ENCODE assay signal across 11 cellular contexts in genomic region chr16:17379121-17379571, GRCh38.
DNase-seq lines count a peak whose midpoint lies in the region; ATAC-seq, FAIRE-seq and TF ChIP-seq lines count a peak whose summit lies in the region.
"Had no signal": no experiment of that assay in that cellular context is flagged by ENCODE, and none has a peak within 500 bp of the region (broad histone marks: within the 10 kb centered on the region; RNA-seq: fewer than 3 reads in every experiment).

No MANE protein-coding gene starts in this region.

- no peak overlapping the region for H3K9ac ChIP-seq in HepG2 (ENCODE audit: insufficient read depth, low read depth, low read length)

- no peak for TF ChIP-seq RAD21 in HepG2 (CRISPR knock-in tag; IDR thresholded peaks at IDR 0.05)

- H3K36me3 Mint-ChIP-seq in neural crest cell (ENCODE audit: low read depth) = no peaks in the 10 kb centered on the region
- H3K36me3 Mint-ChIP-seq: activated naive CD4-positive, alpha-beta T cell treated with anti-CD3 and anti-CD28 coated beads, Interleukin-2, amount 50 U/mL, for 24 hours had no signal

- no peak overlapping the region for H3K4me3 Mint-ChIP-seq in neural crest cell
- H3K4me3 Mint-ChIP-seq: activated naive CD4-positive, alpha-beta T cell treated with anti-CD3 and anti-CD28 coated beads, Interleukin-2, amount 50 U/mL, for 24 hours had no signal

- H2AFZ ChIP-seq in HepG2 (ENCODE audit: low read length) = no peak overlapping the region

- H3K27me3 ChIP-seq in right lobe of liver (no peaks in the 10 kb centered on the region), HepG2 (ENCODE audit: control insufficient read depth in 1 of 2, insufficient read depth in 2 of 2, low read length in 2 of 2) (peaks cover 0 to 32% of the 10 kb centered on the region in 2 experiments; a peak in 3 of 5 replicates), brain microvascular endothelial cell (replicated peaks) (no peaks in the 10 kb centered on the region)
- H3K27me3 ChIP-seq: pancreas had no signal

- H3K4me2 ChIP-seq in HepG2 (ENCODE audit: low read depth, low read length) = no peak overlapping the region

- H3K9me3 ChIP-seq in right lobe of liver (no peaks in the 10 kb centered on the region), HepG2 (ENCODE audit: low read length) (no peaks in the 10 kb centered on the region)
- H3K9me3 ChIP-seq: pancreas had no signal

- H3K4me1 ChIP-seq in right lobe of liver = no peaks in the 10 kb centered on the region
- no peaks in the 10 kb centered on the region for H3K4me1 ChIP-seq in HepG2 (ENCODE audit: insufficient read depth, low read length)

- POLR2A ChIA-PET in HepG2 (lab: Yijun Ruan, JAX) = no interaction called here

- TF ChIP-seq POLR2A in right lobe of liver (IDR thresholded peaks at IDR 0.05) (no peak), HepG2 (IDR thresholded peaks at IDR 0.05; ENCODE audit: insufficient read depth in 1 of 2, low read depth in 2 of 2, low read length in 2 of 2) (no peak)

- H3K27me3 Mint-ChIP-seq in neural crest cell (ENCODE audit: low read depth) = no peaks in the 10 kb centered on the region
- H3K27me3 Mint-ChIP-seq: activated naive CD4-positive, alpha-beta T cell treated with anti-CD3 and anti-CD28 coated beads, Interleukin-2, amount 50 U/mL, for 24 hours had no signal

- H3K27ac Mint-ChIP-seq in neural crest cell (ENCODE audit: unreplicated experiment) = peak overlapping the region; percentile 73
- H3K27ac Mint-ChIP-seq: activated naive CD4-positive, alpha-beta T cell treated with anti-CD3 and anti-CD28 coated beads, Interleukin-2, amount 50 U/mL, for 24 hours had no signal

- no peaks in the 10 kb centered on the region for H3K36me3 ChIP-seq in right lobe of liver
- no peaks in the 10 kb centered on the region for H3K36me3 ChIP-seq in HepG2 (replicated peaks in 1 of 2; ENCODE audit: control insufficient read depth in 1 of 2, insufficient read depth in 2 of 2, low read length in 2 of 2)
- H3K36me3 ChIP-seq in brain microvascular endothelial cell (replicated peaks) = no peaks in the 10 kb centered on the region
- H3K36me3 ChIP-seq: pancreas had no signal

- H3K4me3 ChIP-seq in right lobe of liver (no peak overlapping the region), HepG2 (replicated peaks in 1 of 3; ENCODE audit: insufficient read depth in 1 of 3, low read depth in 2 of 3, low read length in 3 of 3) (no peak overlapping the region), brain microvascular endothelial cell (ENCODE audit: low read depth, low read length) (no peak overlapping the region)
- H3K4me3 ChIP-seq: pancreas had no signal

- TF ChIP-seq CTCF in right lobe of liver (IDR thresholded peaks at IDR 0.05) = no peak
- no peak for TF ChIP-seq CTCF in HepG2 (CRISPR knock-in tag; IDR thresholded peaks at IDR 0.05)
- TF ChIP-seq CTCF in neural crest cell (conservative IDR thresholded peaks at IDR 0.05) = no peak
- no peak for TF ChIP-seq CTCF in brain microvascular endothelial cell (IDR thresholded peaks at IDR 0.05; ENCODE audit: low read depth, low read length, missing control alignments)

- DNase-seq in right lobe of liver (no peak), HepG2 (ENCODE audit: low spot score) (no peak), fibroblast of peridontal ligament (ENCODE audit: extremely low read depth) (peak; percentile 76), neural crest cell (ENCODE audit: low read depth, low spot score) (no peak), brain microvascular endothelial cell (no peak), substantia nigra (lab: John Stamatoyannopoulos, UW) (no peak), DMS79 (lab: John Stamatoyannopoulos, UW) (no peak)
- DNase-seq: NCI-H446, pancreas had no signal

- intact Hi-C loops in right lobe of liver (cut with DNase I) = no loop called here
- intact Hi-C loops in HepG2 (cut with micrococcal nuclease; ENCODE audit: unreplicated experiment) = no loop called here

- in situ Hi-C loops in HepG2 (cut with HindIII; ENCODE audit: extremely low pct_ligation_motif_present, low pct_unique_long_range_greater_than_20kb) (no loop called here), brain microvascular endothelial cell (cut with HindIII; ENCODE audit: low pct_ligation_motif_present, low sequenced_read_pairs) (no loop called here)

- H4K20me1 ChIP-seq in HepG2 (ENCODE audit: insufficient read depth, low read length) = no peaks in the 10 kb centered on the region

- FAIRE-seq in HepG2 (lab: Jason Lieb, UNC) = no peak
- FAIRE-seq: pancreas had no signal

- no TSS peak for BruUV-seq in HepG2 (replicated peaks; lab: Mats Ljungman, UMichigan)

- H3K27ac ChIP-seq in right lobe of liver = peak overlapping the region in 1 of 3 donors; percentile 3
- no peak overlapping the region for H3K27ac ChIP-seq in HepG2 (ENCODE audit: extremely low read length, insufficient read depth, low read length)
- no peak overlapping the region for H3K27ac ChIP-seq in brain microvascular endothelial cell
- no peak overlapping the region for H3K27ac ChIP-seq in substantia nigra (ENCODE audit: low read depth, low read length, poor library complexity, severe bottlenecking)
- H3K27ac ChIP-seq: pancreas had no signal

- peak; percentile 41 to 50 (median 47) for ATAC-seq in right lobe of liver
- ATAC-seq in HepG2 = no peak
- ATAC-seq in HG02884 (IDR thresholded peaks at IDR 0.05; ENCODE audit: unreplicated experiment) = no peak

- H3K9me3 Mint-ChIP-seq in neural crest cell = no peaks in the 10 kb centered on the region
- H3K9me3 Mint-ChIP-seq: activated naive CD4-positive, alpha-beta T cell treated with anti-CD3 and anti-CD28 coated beads, Interleukin-2, amount 50 U/mL, for 24 hours had no signal

- TF ChIP-seq EP300 in HepG2 (IDR thresholded peaks at IDR 0.05; ENCODE audit: low read depth in 2 of 2, low read length in 2 of 2) (no peak), HepG2 (CRISPR knock-in tag; IDR thresholded peaks at IDR 0.05; ENCODE audit: borderline replicate concordance) (no peak)

- no peaks in the 10 kb centered on the region for H3K79me2 ChIP-seq in HepG2 (ENCODE audit: insufficient read depth, low read length)

- WGBS in right lobe of liver (ENCODE audit: insufficient coverage, low coverage, low lambda C conversion rate, missing lambda C conversion rate) = 31% methylated on average over 6 of the region's 7 CpGs
- WGBS in HepG2 (ENCODE audit: low lambda C conversion rate) = 11% methylated on average over 7 of the region's 7 CpGs

- CTCF ChIA-PET in HepG2 (lab: Yijun Ruan, JAX; ENCODE audit: low intra/inter-chr PET ratio, low total read pairs) = no interaction called here

- H3K4me1 Mint-ChIP-seq in neural crest cell = peaks cover 58% of the 10 kb centered on the region

TF ChIP-seq in HepG2, 621 proteins besides CTCF, POLR2A, EP300 and RAD21:
- TF ChIP-seq ZNF562 (CRISPR knock-in tag; IDR thresholded peaks at IDR 0.05; ENCODE audit: borderline replicate concordance) = no peak
- no peak for TF ChIP-seq POLR2G (IDR thresholded peaks at IDR 0.05; ENCODE audit: low read depth, low read length)

Comparison
In these comparisons a context has a peak if more than half of its experiments do, and no peak if none do; other contexts are left out.
1. ATAC-seq: peak in right lobe of liver (4 of 4); none in HepG2 (single experiment) and HG02884 (single experiment).